Comparison of ENCODE assay signal across 1 cellular context in the genomic region with DNA sequence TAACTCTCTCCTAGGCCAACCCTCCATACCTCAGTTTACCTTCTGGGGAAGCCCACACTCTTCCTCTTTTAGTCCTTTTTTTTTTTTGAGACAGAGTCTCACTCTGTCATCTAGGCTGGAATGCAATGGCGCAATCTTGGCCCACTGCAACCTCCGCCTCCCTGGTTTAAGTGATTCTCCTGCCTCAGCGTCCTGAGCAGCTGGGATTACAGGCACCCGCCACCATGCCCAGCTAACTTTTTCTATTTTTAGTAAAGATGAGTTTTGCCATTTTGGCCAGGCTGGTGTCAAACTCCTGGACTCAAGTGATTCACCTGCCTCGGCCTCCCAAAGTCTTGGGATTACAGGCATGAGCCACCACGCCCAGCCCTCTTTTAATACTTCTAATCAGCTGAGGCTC.
A peak's percentile ranks its signal among the peaks of the same experiment; 100 is the strongest.
TF ChIP-seq lines count a peak whose summit lies in the region.

No MANE protein-coding gene starts in this region.

TF ChIP-seq in IMR-90, 13 proteins besides CTCF, POLR2A, EP300 and RAD21:
- peak; percentile 22; the same call in 1 of the 2 replicates for TF ChIP-seq CEBPB (IDR thresholded peaks at IDR 0.05; ENCODE audit: low read depth, low read length)
TF ChIP-seq in IMR-90: peak in this region for 1; not testable (repeated sequence) for 12.
